ENCODE assay signal across 14 cellular contexts in the genomic region with DNA sequence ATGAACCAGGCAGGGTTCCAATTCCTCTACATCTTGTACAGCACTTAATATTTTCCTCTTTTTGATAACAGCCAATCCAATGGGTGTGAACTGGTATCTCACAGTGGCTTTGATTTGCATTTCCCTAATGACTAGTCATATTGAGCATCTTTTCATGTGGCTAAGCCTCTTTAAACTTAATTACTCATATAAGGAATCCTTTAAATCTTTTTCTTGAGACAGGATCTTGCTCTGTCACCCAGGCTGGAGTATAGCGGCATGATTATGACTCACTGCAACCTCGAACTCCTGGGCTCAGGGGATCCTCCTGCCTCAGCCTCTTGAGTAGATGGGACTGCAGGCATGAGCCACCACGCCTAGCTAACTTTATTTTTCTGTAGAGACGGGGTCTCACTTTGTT. TPM values are rescaled to one million over a fixed set of nuclear protein-coding genes. Genes with fewer than 3 reads are reported as not detected.
DNase-seq lines count a peak whose midpoint lies in the region; ATAC-seq and TF ChIP-seq lines count a peak whose summit lies in the region.
"Had no signal": no experiment of that assay in that cellular context is flagged by ENCODE, and none has a peak within 500 bp of the region (broad histone marks: within the 10 kb centered on the region; RNA-seq: fewer than 3 reads in every experiment).

No MANE protein-coding gene starts in this region.

- intact Hi-C loops in CD4-positive, alpha-beta T cell (cut with DNase I, micrococcal nuclease): no loop called here
- intact Hi-C loops in right cardiac atrium (cut with DNase I): no loop called here

- H3K9me3 Mint-ChIP-seq in CD4-positive, alpha-beta T cell: no peaks in the 10 kb centered on the region
- no peaks in the 10 kb centered on the region for H3K9me3 Mint-ChIP-seq in activated naive CD8-positive, alpha-beta T cell treated with anti-CD3 and anti-CD28 coated beads for 36 hours
- H3K9me3 Mint-ChIP-seq: CD8-positive, alpha-beta memory T cell had no signal

- POLR2A ChIA-PET in CD4-positive, alpha-beta T cell (lab: Charles Lee): no interaction called here

- H3K4me1 ChIP-seq in right cardiac atrium (ENCODE audit: control insufficient read depth, insufficient read depth, low read length): no peaks in the 10 kb centered on the region
- H3K4me1 ChIP-seq: breast epithelium had no signal

- H3K9me3 ChIP-seq in CD4-positive, alpha-beta T cell (ENCODE audit: control insufficient read depth, low read length): no peaks in the 10 kb centered on the region
- no peaks in the 10 kb centered on the region for H3K9me3 ChIP-seq in right cardiac atrium (ENCODE audit: control insufficient read depth, low read length)
- H3K9me3 ChIP-seq: breast epithelium had no signal

- TF ChIP-seq CTCF in CD4-positive, alpha-beta T cell (IDR thresholded peaks at IDR 0.05): no peak

- H3K4me3 ChIP-seq in right cardiac atrium (ENCODE audit: low read length): no peak overlapping the region
- H3K4me3 ChIP-seq: breast epithelium had no signal

- 91% methylated on average over 4 of the region's 4 CpGs for WGBS in right cardiac atrium

- peak overlapping the region; percentile 71 for H3K27ac Mint-ChIP-seq in CD4-positive, alpha-beta T cell
- H3K27ac Mint-ChIP-seq in activated naive CD8-positive, alpha-beta T cell treated with anti-CD3 and anti-CD28 coated beads for 36 hours: peak overlapping the region; percentile 25

- H3K4me1 Mint-ChIP-seq in CD4-positive, alpha-beta T cell (ENCODE audit: low read depth): no peaks in the 10 kb centered on the region
- H3K4me1 Mint-ChIP-seq in activated naive CD8-positive, alpha-beta T cell treated with anti-CD3 and anti-CD28 coated beads for 36 hours: peaks cover 19% of the 10 kb centered on the region

- peaks cover 86% of the 10 kb centered on the region for H3K36me3 Mint-ChIP-seq in CD4-positive, alpha-beta T cell (ENCODE audit: low read depth)
- H3K36me3 Mint-ChIP-seq in activated naive CD8-positive, alpha-beta T cell treated with anti-CD3 and anti-CD28 coated beads for 36 hours: peaks cover 34% of the 10 kb centered on the region

- ATAC-seq in CD4-positive, alpha-beta T cell (ENCODE audit: poor library complexity): no peak
- ATAC-seq in right cardiac atrium (no peak), HG03025 (IDR thresholded peaks at IDR 0.05; ENCODE audit: low FRiP score, unreplicated experiment) (no peak)
- ATAC-seq: Panc1 had no signal

- no peak overlapping the region for H3K4me3 Mint-ChIP-seq in CD4-positive, alpha-beta T cell
- H3K4me3 Mint-ChIP-seq in activated naive CD8-positive, alpha-beta T cell treated with anti-CD3 and anti-CD28 coated beads for 36 hours: no peak overlapping the region
- H3K4me3 Mint-ChIP-seq: CD8-positive, alpha-beta memory T cell had no signal

- CTCF ChIA-PET in CD4-positive, alpha-beta T cell (lab: Charles Lee): no interaction called here

- H3K27me3 Mint-ChIP-seq in CD4-positive, alpha-beta T cell: no peaks in the 10 kb centered on the region
- no peaks in the 10 kb centered on the region for H3K27me3 Mint-ChIP-seq in activated naive CD8-positive, alpha-beta T cell treated with anti-CD3 and anti-CD28 coated beads for 36 hours
- H3K27me3 Mint-ChIP-seq: CD8-positive, alpha-beta memory T cell had no signal

- H3K27me3 ChIP-seq in CD4-positive, alpha-beta T cell (ENCODE audit: control insufficient read depth, insufficient read depth, low read length): no peaks in the 10 kb centered on the region
- H3K27me3 ChIP-seq in right cardiac atrium (ENCODE audit: control insufficient read depth, insufficient read depth): no peaks in the 10 kb centered on the region
- H3K27me3 ChIP-seq: breast epithelium had no signal

- no peak overlapping the region for H3K27ac ChIP-seq in CD4-positive, alpha-beta T cell (ENCODE audit: low read depth, low read length)
- no peak overlapping the region for H3K27ac ChIP-seq in right cardiac atrium (ENCODE audit: low read length)
- H3K27ac ChIP-seq: breast epithelium had no signal

- no peak for DNase-seq in CD4-positive, alpha-beta T cell
- DNase-seq in HK-2 (ENCODE audit: unreplicated experiment): peak; percentile 23
- peak; percentile 67 for DNase-seq in activated naive CD8-positive, alpha-beta T cell treated with anti-CD3 and anti-CD28 coated beads for 36 hours
- DNase-seq in renal cortical epithelial cell (ENCODE audit: low read depth): peak; percentile 9
- DNase-seq in superior temporal gyrus (ENCODE audit: extremely low spot score): no peak
- no peak for DNase-seq in right cardiac atrium
- no peak for DNase-seq in 8988T
- DNase-seq: CD8-positive, alpha-beta memory T cell; KBM-7; kidney; NCI-H2171 had no signal

RNA-seq across cellular contexts. Expression of gene IGDCC4, which starts 38.2 kb away (rescaled TPM):
- total RNA-seq in CD4-positive, alpha-beta T cell: not detected
- under 1 TPM; 0.42 to 0.45 TPM for total RNA-seq in activated naive CD8-positive, alpha-beta T cell treated with anti-CD3 and anti-CD28 coated beads for 36 hours
- total RNA-seq in renal cortical epithelial cell (24.1 and 58.2 TPM in 2 replicates), right cardiac atrium (1 to 10 TPM; 1.6 to 5.3 (median 4.4) TPM)
- polyA plus RNA-seq in right cardiac atrium: 2.2 TPM
- polyA plus RNA-seq: CD8-positive, alpha-beta memory T cell had no signal

RNA-seq across cellular contexts. Expression of gene DPP8, which starts 56.5 kb away (rescaled TPM):
- total RNA-seq in CD4-positive, alpha-beta T cell: 10 to 100 TPM; 41.2 to 45.4 TPM
- 10 to 100 TPM; 27.1 to 30.8 TPM for total RNA-seq in activated naive CD8-positive, alpha-beta T cell treated with anti-CD3 and anti-CD28 coated beads for 36 hours
- 47.1 and 52.7 TPM in 2 replicates for total RNA-seq in renal cortical epithelial cell
- total RNA-seq in right cardiac atrium: 10 to 100 TPM; 28.7 to 35.3 (median 33.8) TPM
- polyA plus RNA-seq in right cardiac atrium: 9.1 TPM

Comparison
In these comparisons a context has a peak if more than half of its experiments do, and no peak if none do; other contexts are left out.
1. DNase-seq: peak in HK-2 (single experiment), activated naive CD8-positive, alpha-beta T cell treated with anti-CD3 and anti-CD28 coated beads for 36 hours (single experiment) and renal cortical epithelial cell (single experiment); none in CD4-positive, alpha-beta T cell (0 of 10), superior temporal gyrus (single experiment), right cardiac atrium (0 of 3) and 8988T (single experiment).